13 cellular contexts compared by ENCODE assay signal in genomic region chr17:31475378-31476162, GRCh38.
"Had no signal": no experiment of that assay in that cellular context is flagged by ENCODE, and none has a peak within 500 bp of the region (broad histone marks: within the 10 kb centered on the region; RNA-seq: fewer than 3 reads in every experiment).

No MANE protein-coding gene starts in this region.

- H3K9me3 ChIP-seq: esophagus muscularis mucosa, right atrium auricular region, tibial artery had no signal

- H3K36me3 ChIP-seq: esophagus muscularis mucosa, right atrium auricular region, tibial artery had no signal

- ATAC-seq: foreskin keratinocyte, left cardiac atrium had no signal

- H3K27me3 ChIP-seq: right atrium auricular region had no signal

- DNase-seq: activated CD4-positive, alpha-beta memory T cell treated with anti-CD3 and anti-CD28 coated beads for 36 hours; activated gamma-delta T cell treated with Interleukin-2 at 50 U/mL for 16 hours; activated naive CD8-positive, alpha-beta T cell treated with anti-CD3 and anti-CD28 coated beads for 36 hours; activated T-cell treated with anti-CD3 and anti-CD28 coated beads, Interleukin-2, amount 50 U/mL, for 48 hours; aorta; foreskin keratinocyte; left cardiac atrium; mammary epithelial cell; T-helper 9 cell; tibial artery had no signal

- H3K4me2 ChIP-seq: smooth muscle cell had no signal

- H3K4me3 ChIP-seq: esophagus muscularis mucosa, right atrium auricular region, smooth muscle cell, tibial artery had no signal

- H3K4me1 ChIP-seq: esophagus muscularis mucosa, foreskin keratinocyte, right atrium auricular region, tibial artery had no signal

- H3K27ac ChIP-seq: esophagus muscularis mucosa, foreskin keratinocyte, right atrium auricular region, tibial artery had no signal
